ENCODE assay signal across 7 cellular contexts in the genomic region with DNA sequence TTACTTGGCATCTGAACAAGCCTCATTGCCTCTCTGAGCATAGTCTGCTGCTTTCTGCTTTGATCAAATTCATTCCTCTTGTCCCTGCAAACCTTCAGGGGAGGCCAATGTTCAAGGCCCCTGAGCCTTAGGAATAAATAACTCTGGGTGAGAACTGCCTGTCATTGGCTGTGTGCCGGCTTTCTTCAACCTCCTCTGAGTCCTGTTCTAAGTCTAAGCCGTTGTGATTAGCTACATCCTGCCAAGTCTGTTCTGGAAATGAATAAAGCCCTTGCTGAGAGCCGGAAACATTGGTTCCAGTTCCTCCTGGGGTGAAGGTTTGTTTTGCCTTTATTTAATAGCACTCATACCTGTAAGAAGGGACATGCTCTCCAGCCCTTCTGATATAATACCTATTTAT. TPM values are rescaled to one million over a fixed set of nuclear protein-coding genes. Genes with fewer than 3 reads are reported as not detected.
DNase-seq lines count a peak whose midpoint lies in the region; ATAC-seq and TF ChIP-seq lines count a peak whose summit lies in the region.

No MANE protein-coding gene starts in this region.

- H3K27ac ChIP-seq in testis, result peak overlapping the region; percentile 29 to 50

- TF ChIP-seq CTCF in astrocyte of the spinal cord (IDR thresholded peaks at IDR 0.05; ENCODE audit: low read depth, low read length), result no peak
- TF ChIP-seq CTCF in testis (IDR thresholded peaks at IDR 0.05), result no peak

- peaks cover 42% of the 10 kb centered on the region for H3K4me1 ChIP-seq in testis

- in situ Hi-C loops in astrocyte of the spinal cord (cut with HindIII; ENCODE audit: low sequenced_read_pairs), result no loop called here

- WGBS in testis, 2 donors, result 17 to 24% methylated on average over 3 of the region's 3 CpGs

- H3K27me3 ChIP-seq in testis, result no peaks in the 10 kb centered on the region

- no peak for TF ChIP-seq POLR2A in testis (IDR thresholded peaks at IDR 0.05)

- H3K4me3 ChIP-seq in astrocyte of the spinal cord (ENCODE audit: low read depth, low read length) (no peak overlapping the region), testis (no peak overlapping the region)

- intact Hi-C loops in testis (cut with DNase I; ENCODE audit: low total_unique reads), result no loop called here

- H3K9me3 ChIP-seq in testis, result no peaks in the 10 kb centered on the region

- ATAC-seq in GM18867 (IDR thresholded peaks at IDR 0.05; ENCODE audit: unreplicated experiment) (peak; percentile 42), HG03135 (IDR thresholded peaks at IDR 0.05; ENCODE audit: unreplicated experiment) (peak; percentile 43)

- no peaks in the 10 kb centered on the region for H3K36me3 ChIP-seq in testis (ENCODE audit: low read depth, missing control alignments)

- peak; percentile 76 for DNase-seq in astrocyte of the spinal cord (ENCODE audit: low read depth, low spot score)
- DNase-seq in left kidney (ENCODE audit: low read depth, low spot score), result peak; percentile 31
- peak; percentile 69 for DNase-seq in testis
- no peak for DNase-seq in NCI-H1105 (lab: John Stamatoyannopoulos, UW)
- DNase-seq in OCI-M1 (lab: John Stamatoyannopoulos, UW), result no peak

RNA-seq across cellular contexts. Expression of gene RNF4, which starts 13.8 kb away (rescaled TPM):
- total RNA-seq in testis, result 10 to 100 TPM; 61.3 to 68.3 TPM
- polyA plus RNA-seq in testis (ENCODE audit: insufficient read depth, low read depth, low replicate concordance), result 69.8 TPM

RNA-seq across cellular contexts. Expression of gene FAM193A, which starts 53.8 kb away (rescaled TPM):
- total RNA-seq in testis, result 10 to 100 TPM; 78.7 to 92.4 TPM
- polyA plus RNA-seq in testis (ENCODE audit: insufficient read depth, low read depth, low replicate concordance), result 50.4 TPM

Comparison
In these comparisons a context has a peak if more than half of its experiments do, and no peak if none do; other contexts are left out.
1. DNase-seq: peak in astrocyte of the spinal cord (single experiment), left kidney (single experiment) and testis (single experiment); none in NCI-H1105 (single experiment) and OCI-M1 (single experiment).